9 cellular contexts compared by ENCODE assay signal in the genomic region with DNA sequence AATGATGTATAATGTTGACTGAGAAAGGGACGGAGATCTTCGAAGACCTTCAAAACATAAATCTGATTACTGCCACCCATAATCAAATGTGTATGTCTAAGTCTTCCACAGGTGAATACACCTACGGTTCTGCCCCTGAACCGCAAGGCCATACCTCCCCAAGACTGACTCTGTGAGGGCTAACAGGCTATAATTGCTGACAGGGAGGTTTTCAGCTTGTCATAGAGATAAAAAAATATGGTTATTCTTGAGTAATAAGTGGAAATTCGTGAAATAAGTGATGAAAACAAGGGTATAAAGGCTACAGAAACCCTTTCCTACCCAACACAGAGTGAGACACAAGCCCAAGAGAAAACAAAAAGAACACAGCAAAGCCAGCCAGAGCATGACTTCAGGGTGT.
"Had no signal": no experiment of that assay in that cellular context is flagged by ENCODE, and none has a peak within 500 bp of the region (broad histone marks: within the 10 kb centered on the region; RNA-seq: fewer than 3 reads in every experiment).

No MANE protein-coding gene starts in this region.

- H3K9ac ChIP-seq: GM23248, KMS-11 had no signal

- H3K4me2 ChIP-seq: KMS-11 had no signal

- H3K27ac Mint-ChIP-seq: HFFc6 had no signal

- H3K9me3 Mint-ChIP-seq: HFFc6 had no signal

- H2AFZ ChIP-seq: GM23248 had no signal

- DNase-seq: GM23248, GOT3, H7, HFFc6, KBM-7 had no signal

- FAIRE-seq: HTR-8/SVneo had no signal

- H3K4me3 ChIP-seq: GM23248, HAP-1 had no signal

- H3K36me3 ChIP-seq: HAP-1 had no signal

- H3K4me3 Mint-ChIP-seq: HFFc6 had no signal

- H3K27ac ChIP-seq: GM23248, KMS-11 had no signal

- H3K4me1 ChIP-seq: HAP-1 had no signal

- ATAC-seq: HCT116 had no signal

- H3K9me3 ChIP-seq: HAP-1 had no signal
